In genomic region chr2:214519258-214519818, GRCh38 we compare ENCODE assay signal across 29 cellular contexts.
"Had no signal": no experiment of that assay in that cellular context is flagged by ENCODE, and none has a peak within 500 bp of the region (broad histone marks: within the 10 kb centered on the region; RNA-seq: fewer than 3 reads in every experiment).

No MANE protein-coding gene starts in this region.

- H3K4me1 ChIP-seq: breast epithelium, heart left ventricle, pancreas, prostate gland, uterus had no signal

- ATAC-seq: activated CD8-positive, alpha-beta memory T cell treated with anti-CD3 and anti-CD28 coated beads, Interleukin-2, amount 10 ng/mL, durations not matched to agents 7 days and 5 days; activated CD8-positive, alpha-beta T cell treated with anti-CD3 and anti-CD28 coated beads, Interleukin-2, amount 10 ng/mL, durations not matched to agents 7 days and 5 days; activated naive CD8-positive, alpha-beta T cell treated with anti-CD3 and anti-CD28 coated beads, Interleukin-2, amount 50 U/mL, for 24 hours; esophagus mucosa; heart left ventricle; left colon; naive thymus-derived CD4-positive, alpha-beta T cell; pancreas; sciatic nerve; stimulated activated effector memory CD8-positive, alpha-beta T cell treated with anti-CD3 and anti-CD28 coated beads, Interleukin-12 subunit alpha, Interleukin-12 subunit beta, amount 100 ng/mL, for 72 hours; WTC11 had no signal

- H3K4me3 ChIP-seq: breast epithelium, heart left ventricle, pancreas, prostate gland, thoracic aorta, uterus had no signal

- DNase-seq: activated CD4-positive, alpha-beta T cell treated with anti-CD3 and anti-CD28 coated beads for 1 hour; activated CD4-positive, alpha-beta T cell treated with anti-CD3 and anti-CD28 coated beads, Interleukin-2, amount 50 U/mL, for 1 hour; activated CD8-positive, alpha-beta memory T cell treated with anti-CD3 and anti-CD28 coated beads, Interleukin-2, amount 10 ng/mL, durations not matched to agents 7 days and 5 days; activated CD8-positive, alpha-beta T cell treated with anti-CD3 and anti-CD28 coated beads, Interleukin-2, amount 10 ng/mL, durations not matched to agents 7 days and 5 days; activated naive CD8-positive, alpha-beta T cell treated with anti-CD3 and anti-CD28 coated beads, Interleukin-2, amount 50 U/mL, for 24 hours; activated T-cell treated with anti-CD3 and anti-CD28 coated beads, Interleukin-2, amount 50 U/mL, for 48 hours; amygdala; central memory CD4-positive, alpha-beta T cell; foreskin fibroblast; heart left ventricle; hypothalamus; immature natural killer cell; kidney; left colon; naive thymus-derived CD4-positive, alpha-beta T cell; nucleus accumbens; pancreas; retina; small intestine; stimulated activated CD4-positive, alpha-beta T cell treated with anti-CD3 and anti-CD28 coated beads, Interleukin-4, amount 100 ng/mL, for 24 hours; trophoblast cell; uterus had no signal

- H3K27me3 ChIP-seq: breast epithelium, heart left ventricle, pancreas, uterus had no signal

- H3K36me3 ChIP-seq: breast epithelium, heart left ventricle, pancreas, prostate gland, thoracic aorta, uterus had no signal

- H3K27ac ChIP-seq: breast epithelium, heart left ventricle, pancreas, prostate gland, thoracic aorta, uterus had no signal

- H3K9me3 ChIP-seq: breast epithelium, heart left ventricle, pancreas, prostate gland, thoracic aorta, uterus had no signal
